ENCODE assay signal across 25 cellular contexts in the genomic region with DNA sequence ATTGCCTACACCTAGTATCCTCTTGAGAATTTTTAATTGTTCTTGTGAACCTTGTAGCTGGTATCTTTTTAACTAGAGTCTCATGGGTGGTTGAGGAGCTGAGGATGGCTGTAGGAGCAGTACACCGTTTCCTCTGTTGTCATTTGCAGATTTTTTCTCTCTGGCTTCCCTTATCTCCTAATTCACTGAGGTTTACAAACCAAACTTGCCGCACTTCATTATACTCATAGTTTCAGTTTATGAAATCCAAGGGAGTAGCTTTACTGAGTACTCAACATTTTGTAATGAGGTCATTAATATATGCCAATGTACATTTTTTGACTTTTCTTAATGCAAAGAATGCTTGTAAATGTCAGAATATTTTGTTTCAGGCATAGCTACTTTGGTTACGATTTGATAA.
"Had no signal": no experiment of that assay in that cellular context is flagged by ENCODE, and none has a peak within 500 bp of the region (broad histone marks: within the 10 kb centered on the region; RNA-seq: fewer than 3 reads in every experiment).

No MANE protein-coding gene starts in this region.

- H2AFZ ChIP-seq: neural progenitor cell, parathyroid adenoma had no signal

- H3K4me3 ChIP-seq: neural progenitor cell, ovary, psoas muscle, right lobe of liver, sigmoid colon, stomach, thoracic aorta, thyroid gland, tibial nerve, upper lobe of left lung, vagina had no signal

- H3K79me2 ChIP-seq: parathyroid adenoma had no signal

- H3K27me3 ChIP-seq: neural progenitor cell, ovary, right lobe of liver, sigmoid colon, stomach, thyroid gland, tibial nerve, upper lobe of left lung, vagina had no signal

- DNase-seq: naive thymus-derived CD4-positive, alpha-beta T cell; natural killer cell; occipital lobe; ovary; posterior cingulate gyrus; psoas muscle; right cardiac atrium; right lobe of liver; sigmoid colon; small intestine; stimulated activated CD4-positive, alpha-beta T cell treated with anti-CD3 and anti-CD28 coated beads, Interleukin-15, amount 100 ng/mL, for 24 hours; stimulated activated CD4-positive, alpha-beta T cell treated with anti-CD3 and anti-CD28 coated beads, Interleukin-2, amount 100 ng/mL, for 24 hours; stimulated activated CD4-positive, alpha-beta T cell treated with anti-CD3 and anti-CD28 coated beads, Interleukin-2, amount 100 ng/mL, for 48 hours; stimulated activated CD4-positive, alpha-beta T cell treated with anti-CD3 and anti-CD28 coated beads, Interleukin-4, amount 100 ng/mL, for 24 hours; stimulated activated naive B cell treated with anti-CD40 and anti-IgM and Interleukin-4, amounts not matched to agents 10 μg/mL and 1 μg/mL and 100 μg/mL, for 72 hours; stimulated activated naive CD4-positive, alpha-beta T cell treated with Interleukin-2 at 50 U/mL for 16 hours; stomach; thyroid gland; upper lobe of left lung had no signal

- H3K4me2 ChIP-seq: neural progenitor cell had no signal

- H3K36me3 ChIP-seq: neural progenitor cell, ovary, right lobe of liver, sigmoid colon, thoracic aorta, thyroid gland, upper lobe of left lung, vagina had no signal

- H3K9ac ChIP-seq: neural progenitor cell, parathyroid adenoma had no signal

- ATAC-seq: naive thymus-derived CD4-positive, alpha-beta T cell; natural killer cell; psoas muscle; right cardiac atrium; right lobe of liver; stimulated activated effector memory CD8-positive, alpha-beta T cell treated with anti-CD3 and anti-CD28 coated beads, Interleukin-12 subunit alpha, Interleukin-12 subunit beta, amount 100 ng/mL, for 72 hours; stimulated activated naive B cell treated with anti-CD40 and anti-IgM and Interleukin-4, amounts not matched to agents 10 μg/mL and 1 μg/mL and 100 μg/mL, for 72 hours had no signal

- H3K27ac ChIP-seq: neural progenitor cell, ovary, parathyroid adenoma, psoas muscle, right lobe of liver, sigmoid colon, stomach, thoracic aorta, thyroid gland, tibial nerve, upper lobe of left lung, vagina had no signal

- H3K9me3 ChIP-seq: ovary, psoas muscle, right lobe of liver, sigmoid colon, stomach, thoracic aorta, thyroid gland, tibial nerve, upper lobe of left lung, vagina had no signal

- H3K4me1 ChIP-seq: neural progenitor cell, parathyroid adenoma, psoas muscle, right lobe of liver, sigmoid colon, stomach, thyroid gland, tibial nerve, upper lobe of left lung, vagina had no signal
